1 cellular context compared by ENCODE assay signal in the genomic region with DNA sequence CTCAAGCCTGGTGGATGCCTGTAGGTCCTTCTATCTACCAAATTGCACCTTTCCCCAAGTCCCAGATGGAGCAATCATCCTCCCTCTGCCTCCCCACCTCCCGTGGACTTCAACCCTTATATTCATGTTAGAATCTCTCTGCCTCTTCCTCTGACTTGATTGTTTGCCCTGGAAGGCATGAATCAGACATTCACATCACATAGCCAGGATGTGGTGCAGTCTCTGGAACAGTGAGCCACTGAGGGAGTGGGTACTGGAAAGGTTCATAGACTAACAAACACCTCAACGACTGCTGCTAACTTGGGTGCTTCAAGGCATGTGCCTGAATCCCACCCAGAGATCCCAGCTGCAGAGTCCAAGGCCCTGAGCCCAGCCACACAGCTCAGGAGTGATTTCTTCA.
TF ChIP-seq lines count a peak whose summit lies in the region.

No MANE protein-coding gene starts in this region.

TF ChIP-seq in GM23338, 12 proteins besides CTCF, POLR2A, EP300 and RAD21 (continued from another document):
- TF ChIP-seq, protein P1, sequence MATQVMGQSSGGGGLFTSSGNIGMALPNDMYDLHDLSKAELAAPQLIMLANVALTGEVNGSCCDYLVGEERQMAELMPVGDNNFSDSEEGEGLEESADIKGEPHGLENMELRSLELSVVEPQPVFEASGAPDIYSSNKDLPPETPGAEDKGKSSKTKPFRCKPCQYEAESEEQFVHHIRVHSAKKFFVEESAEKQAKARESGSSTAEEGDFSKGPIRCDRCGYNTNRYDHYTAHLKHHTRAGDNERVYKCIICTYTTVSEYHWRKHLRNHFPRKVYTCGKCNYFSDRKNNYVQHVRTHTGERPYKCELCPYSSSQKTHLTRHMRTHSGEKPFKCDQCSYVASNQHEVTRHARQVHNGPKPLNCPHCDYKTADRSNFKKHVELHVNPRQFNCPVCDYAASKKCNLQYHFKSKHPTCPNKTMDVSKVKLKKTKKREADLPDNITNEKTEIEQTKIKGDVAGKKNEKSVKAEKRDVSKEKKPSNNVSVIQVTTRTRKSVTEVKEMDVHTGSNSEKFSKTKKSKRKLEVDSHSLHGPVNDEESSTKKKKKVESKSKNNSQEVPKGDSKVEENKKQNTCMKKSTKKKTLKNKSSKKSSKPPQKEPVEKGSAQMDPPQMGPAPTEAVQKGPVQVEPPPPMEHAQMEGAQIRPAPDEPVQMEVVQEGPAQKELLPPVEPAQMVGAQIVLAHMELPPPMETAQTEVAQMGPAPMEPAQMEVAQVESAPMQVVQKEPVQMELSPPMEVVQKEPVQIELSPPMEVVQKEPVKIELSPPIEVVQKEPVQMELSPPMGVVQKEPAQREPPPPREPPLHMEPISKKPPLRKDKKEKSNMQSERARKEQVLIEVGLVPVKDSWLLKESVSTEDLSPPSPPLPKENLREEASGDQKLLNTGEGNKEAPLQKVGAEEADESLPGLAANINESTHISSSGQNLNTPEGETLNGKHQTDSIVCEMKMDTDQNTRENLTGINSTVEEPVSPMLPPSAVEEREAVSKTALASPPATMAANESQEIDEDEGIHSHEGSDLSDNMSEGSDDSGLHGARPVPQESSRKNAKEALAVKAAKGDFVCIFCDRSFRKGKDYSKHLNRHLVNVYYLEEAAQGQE (IDR thresholded peaks at IDR 0.05; ENCODE audit: unreplicated experiment), result no peak
- TF ChIP-seq STAT1 (IDR thresholded peaks at IDR 0.05; ENCODE audit: unreplicated experiment), result no peak
- no peak for TF ChIP-seq EZH2 (IDR thresholded peaks at IDR 0.05; ENCODE audit: low read depth, unreplicated experiment)
- TF ChIP-seq CREB1 (CRISPR knock-in tag; IDR thresholded peaks at IDR 0.05; ENCODE audit: low read depth), result no peak
- no peak for TF ChIP-seq JUNB (IDR thresholded peaks at IDR 0.05; ENCODE audit: unreplicated experiment)
- TF ChIP-seq ZNF331 (CRISPR knock-in tag; IDR thresholded peaks at IDR 0.05; ENCODE audit: low read depth), result no peak
- TF ChIP-seq EZH2phosphoT487 (IDR thresholded peaks at IDR 0.05; ENCODE audit: unreplicated experiment), result no peak
